In the genomic region with DNA sequence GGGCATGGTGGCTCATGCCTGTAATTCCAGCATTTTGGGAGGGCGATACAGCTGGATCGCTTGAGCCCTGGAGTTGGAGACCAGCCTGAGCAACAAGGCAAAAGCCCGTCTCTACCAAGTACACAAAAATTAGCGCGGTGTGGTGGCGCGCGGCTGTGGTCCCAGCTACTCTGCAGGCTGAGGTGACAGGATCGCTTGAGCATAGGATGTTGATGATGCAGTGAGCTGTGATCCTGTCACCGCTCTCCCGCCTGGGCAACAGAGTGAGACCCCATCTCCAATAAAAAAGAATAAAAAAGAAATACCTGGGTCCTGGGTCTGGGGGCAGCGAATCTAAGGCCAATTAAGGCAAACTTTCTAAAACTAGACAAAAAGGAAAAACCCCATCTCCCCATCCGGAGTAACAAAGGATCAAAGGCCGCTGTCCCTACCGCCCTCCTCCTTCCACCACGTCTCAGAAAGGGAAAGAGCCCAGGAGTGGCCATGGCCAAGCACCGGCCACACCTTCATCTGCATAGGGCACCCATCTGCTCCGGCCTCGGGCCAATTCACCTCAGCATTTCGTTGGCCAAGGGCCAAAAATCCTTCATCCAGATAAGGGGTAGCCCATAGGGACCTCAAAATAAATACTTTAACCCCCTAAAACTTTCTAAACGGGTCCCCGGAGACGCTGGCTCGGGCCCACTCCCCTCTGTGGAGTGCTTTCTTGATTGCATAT, we compare ENCODE assay signal across 6 cellular contexts. TPM values are rescaled to one million over a fixed set of nuclear protein-coding genes. Genes with fewer than 3 reads are reported as not detected.
DNase-seq lines count a peak whose midpoint lies in the region; ATAC-seq and TF ChIP-seq lines count a peak whose summit lies in the region.

No MANE protein-coding gene starts in this region.

- no peaks in the 10 kb centered on the region for H3K27me3 Mint-ChIP-seq in neural progenitor cell (ENCODE audit: insufficient read depth, low read depth)

- H3K27me3 ChIP-seq in DND-41 (ENCODE audit: insufficient read depth, low read length, poor library complexity) (no peaks in the 10 kb centered on the region), KMS-11 (ENCODE audit: insufficient read depth, low read depth) (no peaks in the 10 kb centered on the region), neural progenitor cell (no peaks in the 10 kb centered on the region)

- peak overlapping the region; percentile 94 for H3K4me3 Mint-ChIP-seq in neural progenitor cell

- ATAC-seq in DND-41 (ENCODE audit: insufficient read depth, low read depth): no peak
- no peak for ATAC-seq in GM19455 (IDR thresholded peaks at IDR 0.05; ENCODE audit: unreplicated experiment)

- H3K79me2 ChIP-seq in DND-41 (ENCODE audit: insufficient read depth, low read length): peaks cover 46% of the 10 kb centered on the region
- no peaks in the 10 kb centered on the region for H3K79me2 ChIP-seq in KMS-11 (ENCODE audit: insufficient read depth, low read depth)
- peaks cover 44% of the 10 kb centered on the region for H3K79me2 ChIP-seq in neural progenitor cell (ENCODE audit: low read depth)

- peaks cover 27% of the 10 kb centered on the region for H3K36me3 Mint-ChIP-seq in neural progenitor cell

- H3K4me1 ChIP-seq in DND-41 (ENCODE audit: insufficient read depth, low read length) (peaks cover 29% of the 10 kb centered on the region), KMS-11 (ENCODE audit: low read depth, poor library complexity, severe bottlenecking) (no peaks in the 10 kb centered on the region), neural progenitor cell (peaks cover 13% of the 10 kb centered on the region)

- peak overlapping the region; percentile 70 to 75 for H3K4me3 ChIP-seq in DND-41 (ENCODE audit: low read depth in 1 of 2, low read length in 2 of 2)
- no peak overlapping the region for H3K4me3 ChIP-seq in KMS-11 (IDR thresholded peaks at IDR 0.05; ENCODE audit: insufficient read depth, low read depth, low read length)
- H3K4me3 ChIP-seq in choroid plexus epithelial cell (ENCODE audit: low read depth, low read length): peak overlapping the region; percentile 73
- peak overlapping the region; percentile 80 for H3K4me3 ChIP-seq in neural progenitor cell

- H3K4me1 Mint-ChIP-seq in neural progenitor cell: peaks cover 5% of the 10 kb centered on the region

- peak overlapping the region; percentile 79 for H3K27ac Mint-ChIP-seq in neural progenitor cell

- H3K36me3 ChIP-seq in DND-41 (ENCODE audit: insufficient read depth, low read length): peaks cover 22% of the 10 kb centered on the region
- no peaks in the 10 kb centered on the region for H3K36me3 ChIP-seq in KMS-11 (ENCODE audit: insufficient read depth)
- no peaks in the 10 kb centered on the region for H3K36me3 ChIP-seq in neural progenitor cell

- TF ChIP-seq CTCF in DND-41 (IDR thresholded peaks at IDR 0.05; ENCODE audit: borderline replicate concordance, extremely low read depth, low read length, poor library complexity, severe bottlenecking) (no peak), KMS-11 (conservative IDR thresholded peaks at IDR 0.05; ENCODE audit: low read depth, low read length) (no peak), choroid plexus epithelial cell (conservative IDR thresholded peaks at IDR 0.05; ENCODE audit: low read depth, low read length) (no peak), neural progenitor cell (IDR thresholded peaks at IDR 0.05) (no peak)

- H4K20me1 ChIP-seq in DND-41 (ENCODE audit: insufficient read depth, low read length) (peaks cover 6% of the 10 kb centered on the region; the same call in 1 of the 2 replicates), KMS-11 (ENCODE audit: insufficient read depth) (no peaks in the 10 kb centered on the region), neural progenitor cell (ENCODE audit: low read depth) (peaks cover 10% of the 10 kb centered on the region)

- H2AFZ ChIP-seq in DND-41 (ENCODE audit: low read depth, low read length) (peak overlapping the region; percentile 94), KMS-11 (ENCODE audit: low read depth) (peak overlapping the region; percentile 78), neural progenitor cell (replicated peaks) (peak overlapping the region; percentile 80)

- peaks cover 30% of the 10 kb centered on the region for H3K9me3 Mint-ChIP-seq in neural progenitor cell

- peaks cover 18% of the 10 kb centered on the region for H3F3A ChIP-seq in neural progenitor cell (ENCODE audit: low read depth)

- H3K9ac ChIP-seq in DND-41 (ENCODE audit: low read depth, low read length) (peak overlapping the region; percentile 77), KMS-11 (peak overlapping the region; percentile 64; the same call in 1 of the 2 replicates), neural progenitor cell (peak overlapping the region; percentile 85)

- peak overlapping the region; percentile 86 for H3K4me2 ChIP-seq in DND-41 (ENCODE audit: insufficient read depth, low read length)
- peak overlapping the region; percentile 76 for H3K4me2 ChIP-seq in KMS-11
- H3K4me2 ChIP-seq in neural progenitor cell: peak overlapping the region; percentile 91

- peak overlapping the region; percentile 93 for H3K27ac ChIP-seq in DND-41 (ENCODE audit: low read length)
- peak overlapping the region; percentile 47; the same call in 1 of the 2 replicates for H3K27ac ChIP-seq in KMS-11
- peak overlapping the region; percentile 93 for H3K27ac ChIP-seq in neural progenitor cell

- H3K9me3 ChIP-seq in DND-41 (ENCODE audit: insufficient read depth, low read length, severe bottlenecking) (no peaks in the 10 kb centered on the region), neural progenitor cell (ENCODE audit: low read depth) (no peaks in the 10 kb centered on the region)

- DNase-seq in DND-41 (peak; percentile 44), choroid plexus epithelial cell (ENCODE audit: low read depth) (peak; percentile 29), neural progenitor cell (ENCODE audit: low spot score) (peak; percentile 41), NCI-H446 (lab: John Stamatoyannopoulos, UW) (no peak)

RNA-seq across cellular contexts. Expression of a gene that starts 0.8 kb away (rescaled TPM):
- total RNA-seq in neural progenitor cell (ENCODE audit: low replicate concordance): 30.1 and 35.5 TPM in 2 replicates

RNA-seq across cellular contexts. Expression of a gene that starts 26.6 kb away (rescaled TPM):
- total RNA-seq in neural progenitor cell (ENCODE audit: low replicate concordance): 8.9 and 11.6 TPM in 2 replicates

RNA-seq across cellular contexts. Expression of a gene that starts 39.2 kb away (rescaled TPM):
- 30.4 and 40.7 TPM in 2 replicates for total RNA-seq in neural progenitor cell (ENCODE audit: low replicate concordance)

Comparison
In these comparisons a context has a peak if more than half of its experiments do, and no peak if none do; other contexts are left out.
1. DNase-seq: peak in DND-41 (single experiment), choroid plexus epithelial cell (single experiment) and neural progenitor cell (single experiment); none in NCI-H446 (0 of 2).
2. Peak in every context shown above with its lines, with median percentiles within 50 percentile points of each other: H2AFZ ChIP-seq, H3K27ac ChIP-seq, H3K4me2 ChIP-seq and H3K9ac ChIP-seq.